ENCODE assay signal across 16 cellular contexts in genomic region chr10:95508730-95509129, GRCh38. TPM values are rescaled to one million over a fixed set of nuclear protein-coding genes. Genes with fewer than 3 reads are reported as not detected.
DNase-seq lines count a peak whose midpoint lies in the region; TF ChIP-seq lines count a peak whose summit lies in the region.
"Had no signal": no experiment of that assay in that cellular context is flagged by ENCODE, and none has a peak within 500 bp of the region (broad histone marks: within the 10 kb centered on the region; RNA-seq: fewer than 3 reads in every experiment).

No MANE protein-coding gene starts in this region.

- H3K9me3 ChIP-seq in adipocyte (ENCODE audit: control insufficient read depth, low read length) (no peaks in the 10 kb centered on the region), testis (no peaks in the 10 kb centered on the region)

- no peak for DNase-seq in adipocyte (ENCODE audit: low read depth)
- DNase-seq in fibroblast of pulmonary artery (ENCODE audit: low read depth) = peak; percentile 88
- DNase-seq in mesothelial cell of epicardium (ENCODE audit: low spot score in 2 of 2, unreplicated experiment in 2 of 2) = no peak
- peak; percentile 18 for DNase-seq in testis
- no peak for DNase-seq in hypothalamus (lab: John Stamatoyannopoulos, UW)
- DNase-seq in glomerular visceral epithelial cell (ENCODE audit: extremely low spot score) = no peak
- DNase-seq in stimulated activated naive CD4-positive, alpha-beta T cell treated with Interleukin-2 at 50 U/mL for 16 hours (lab: John Stamatoyannopoulos, UW) = no peak
- no peak for DNase-seq in DMS79 treated with DMSO at 0.1 percent for 48 hours (lab: John Stamatoyannopoulos, UW)
- DNase-seq: activated CD8-positive, alpha-beta T cell treated with anti-CD3 and anti-CD28 coated beads for 36 hours; CD8-positive, alpha-beta memory T cell; NCI-H1694; NK-92 treated with Interleukin-12 subunit alpha and Interleukin-12 subunit beta, amount 100 ng/mL, for 24 hours; stimulated activated CD4-positive, alpha-beta T cell treated with anti-CD3 and anti-CD28 coated beads, Interleukin-15, amount 100 ng/mL, for 24 hours; stimulated activated naive B cell treated with anti-CD40 and anti-IgM and Interleukin-4, amounts not matched to agents 10 μg/mL and 1 μg/mL and 100 μg/mL, for 72 hours; T-helper 1 cell had no signal

- WGBS in testis, 2 donors = 29 to 47% methylated on average over 3 of the region's 3 CpGs

- TF ChIP-seq CTCF in fibroblast of pulmonary artery (IDR thresholded peaks at IDR 0.05; ENCODE audit: low read length, missing control alignments) = no peak
- no peak for TF ChIP-seq CTCF in mesothelial cell of epicardium (IDR thresholded peaks at IDR 0.05; ENCODE audit: unreplicated experiment)
- no peak for TF ChIP-seq CTCF in testis (IDR thresholded peaks at IDR 0.05)

- peak overlapping the region; percentile 53 for H3K9ac ChIP-seq in adipocyte (ENCODE audit: low read length)

- no peaks in the 10 kb centered on the region for H3K36me3 Mint-ChIP-seq in mesothelial cell of epicardium
- H3K36me3 Mint-ChIP-seq: activated naive CD8-positive, alpha-beta T cell; CD8-positive, alpha-beta memory T cell; stimulated activated naive B cell treated with anti-CD40 and anti-IgM and Interleukin-4, amounts not matched to agents 10 μg/mL and 1 μg/mL and 100 μg/mL, for 72 hours had no signal

- no peaks in the 10 kb centered on the region for H3K27me3 Mint-ChIP-seq in mesothelial cell of epicardium (ENCODE audit: low read depth)
- H3K27me3 Mint-ChIP-seq: activated naive CD8-positive, alpha-beta T cell had no signal

- H3K4me3 ChIP-seq in adipocyte (ENCODE audit: low read length) = peak overlapping the region; percentile 49
- peak overlapping the region; percentile 8 for H3K4me3 ChIP-seq in fibroblast of pulmonary artery (replicated peaks; ENCODE audit: low read depth, low read length)
- H3K4me3 ChIP-seq in testis = no peak overlapping the region

- H3K36me3 ChIP-seq in adipocyte (ENCODE audit: control insufficient read depth, insufficient read depth, low read length, severe bottlenecking) (no peaks in the 10 kb centered on the region), testis (ENCODE audit: low read depth, missing control alignments) (no peaks in the 10 kb centered on the region)

- no peak for TF ChIP-seq POLR2A in testis (IDR thresholded peaks at IDR 0.05)

- intact Hi-C loops in testis (cut with DNase I; ENCODE audit: low total_unique reads) = no loop called here

- peak overlapping the region; percentile 75 to 87 for H3K27ac ChIP-seq in testis

- peak overlapping the region; percentile 81 for H3K27ac Mint-ChIP-seq in mesothelial cell of epicardium
- H3K27ac Mint-ChIP-seq: activated CD8-positive, alpha-beta T cell treated with anti-CD3 and anti-CD28 coated beads for 36 hours; activated naive CD8-positive, alpha-beta T cell; CD8-positive, alpha-beta memory T cell; stimulated activated naive B cell treated with anti-CD40 and anti-IgM and Interleukin-4, amounts not matched to agents 10 μg/mL and 1 μg/mL and 100 μg/mL, for 72 hours had no signal

- no peaks in the 10 kb centered on the region for H3K9me3 Mint-ChIP-seq in mesothelial cell of epicardium
- H3K9me3 Mint-ChIP-seq: activated CD8-positive, alpha-beta T cell treated with anti-CD3 and anti-CD28 coated beads for 36 hours; CD8-positive, alpha-beta memory T cell; stimulated activated naive B cell treated with anti-CD40 and anti-IgM and Interleukin-4, amounts not matched to agents 10 μg/mL and 1 μg/mL and 100 μg/mL, for 72 hours had no signal

- peaks cover 36% of the 10 kb centered on the region for H3K4me1 Mint-ChIP-seq in mesothelial cell of epicardium
- H3K4me1 Mint-ChIP-seq: CD8-positive, alpha-beta memory T cell; stimulated activated naive B cell treated with anti-CD40 and anti-IgM and Interleukin-4, amounts not matched to agents 10 μg/mL and 1 μg/mL and 100 μg/mL, for 72 hours had no signal

- H3K4me3 Mint-ChIP-seq in mesothelial cell of epicardium = no peak overlapping the region
- H3K4me3 Mint-ChIP-seq: activated CD8-positive, alpha-beta T cell treated with anti-CD3 and anti-CD28 coated beads for 36 hours; activated naive CD8-positive, alpha-beta T cell; CD8-positive, alpha-beta memory T cell; stimulated activated naive B cell treated with anti-CD40 and anti-IgM and Interleukin-4, amounts not matched to agents 10 μg/mL and 1 μg/mL and 100 μg/mL, for 72 hours had no signal

- H3K4me1 ChIP-seq in adipocyte (ENCODE audit: control insufficient read depth, insufficient read depth, low read length) (peaks cover 33% of the 10 kb centered on the region), testis (peaks cover 38% of the 10 kb centered on the region)

- no peaks in the 10 kb centered on the region for H3K27me3 ChIP-seq in adipocyte (replicated peaks; ENCODE audit: control insufficient read depth, insufficient read depth, low read length)
- no peaks in the 10 kb centered on the region for H3K27me3 ChIP-seq in testis

RNA-seq across cellular contexts. Expression of gene SORBS1, which starts 52.4 kb away (rescaled TPM):
- total RNA-seq in mesothelial cell of epicardium = 21.5 to 25.1 TPM (median 24.9 TPM) in 3 replicates
- total RNA-seq in testis = 10 to 100 TPM; 34.4 to 38.8 TPM
- polyA plus RNA-seq in testis (ENCODE audit: insufficient read depth, low read depth, low replicate concordance) = 46.6 TPM

Comparison
In these comparisons a context has a peak if more than half of its experiments do, and no peak if none do; other contexts are left out.
1. DNase-seq: peak in fibroblast of pulmonary artery (single experiment) and testis (single experiment); none in adipocyte (single experiment), mesothelial cell of epicardium (0 of 2), hypothalamus (0 of 51), glomerular visceral epithelial cell (single experiment), stimulated activated naive CD4-positive, alpha-beta T cell treated with Interleukin-2 at 50 U/mL for 16 hours (single experiment) and DMS79 treated with DMSO at 0.1 percent for 48 hours (single experiment).
2. H3K4me3 ChIP-seq: peak in adipocyte (single experiment) and fibroblast of pulmonary artery (single experiment); none in testis (0 of 2).